16 cellular contexts compared by ENCODE assay signal in the genomic region with DNA sequence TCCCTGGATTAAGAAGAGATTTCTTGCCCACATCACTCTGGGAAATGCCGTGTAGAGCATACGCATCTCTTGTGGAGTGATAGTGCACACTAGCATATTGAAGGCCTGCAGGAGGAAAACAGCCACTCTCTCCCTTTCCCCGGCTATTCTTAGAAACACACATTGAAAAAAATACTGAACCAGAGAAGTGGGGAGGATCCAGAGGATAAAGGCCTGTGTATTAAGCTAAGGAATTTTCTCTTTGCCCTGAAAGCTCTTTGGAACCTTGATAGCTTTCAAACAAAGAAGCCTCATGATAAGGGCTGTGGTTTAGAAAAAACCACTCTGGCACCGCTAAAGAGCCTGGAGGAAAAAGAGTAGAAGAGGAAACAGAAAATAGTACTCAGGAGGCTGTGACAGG.
"Had no signal": no experiment of that assay in that cellular context is flagged by ENCODE, and none has a peak within 500 bp of the region (broad histone marks: within the 10 kb centered on the region; RNA-seq: fewer than 3 reads in every experiment).

No MANE protein-coding gene starts in this region.

- H3K27ac ChIP-seq: adrenal gland, body of pancreas, foreskin keratinocyte, right lobe of liver, spleen, suprapubic skin had no signal

- H3K4me3 ChIP-seq: adrenal gland, body of pancreas, right lobe of liver, spleen, suprapubic skin had no signal

- H3K9me3 ChIP-seq: adrenal gland, body of pancreas, right lobe of liver, suprapubic skin had no signal

- DNase-seq: activated CD4-positive, alpha-beta T cell treated with anti-CD3 and anti-CD28 coated beads for 48 hours; activated CD8-positive, alpha-beta T cell treated with anti-CD3 and anti-CD28 coated beads for 36 hours; activated effector memory CD4-positive, alpha-beta T cell treated with Interleukin-2 at 50 U/mL for 16 hours; activated T-cell treated with anti-CD3 and anti-CD28 coated beads, Interleukin-2, amount 50 U/mL, for 4 hours; adrenal gland; body of pancreas; cortex of kidney; effector CD8-positive, alpha-beta T cell; foreskin keratinocyte; left cardiac atrium; right lobe of liver; spleen; T-helper 2 cell had no signal

- ATAC-seq: activated CD8-positive, alpha-beta T cell treated with anti-CD3 and anti-CD28 coated beads for 36 hours; activated T-cell treated with anti-CD3 and anti-CD28 coated beads, Interleukin-2, amount 50 U/mL, for 4 hours; body of pancreas; foreskin keratinocyte; natural killer cell treated with Interleukin-12 subunit alpha and Interleukin-12 subunit beta and Interleukin-15 and Interleukin-18, amount 100 ng/mL, for 72 hours; right lobe of liver; WTC11 had no signal

- H3K27me3 ChIP-seq: adrenal gland, body of pancreas, foreskin keratinocyte, right lobe of liver, spleen, suprapubic skin had no signal

- H3K4me1 ChIP-seq: adrenal gland, body of pancreas, foreskin keratinocyte, right lobe of liver, spleen, suprapubic skin had no signal

- H3K36me3 ChIP-seq: adrenal gland, right lobe of liver, spleen, suprapubic skin had no signal
